ENCODE assay signal across 23 cellular contexts in the genomic region with DNA sequence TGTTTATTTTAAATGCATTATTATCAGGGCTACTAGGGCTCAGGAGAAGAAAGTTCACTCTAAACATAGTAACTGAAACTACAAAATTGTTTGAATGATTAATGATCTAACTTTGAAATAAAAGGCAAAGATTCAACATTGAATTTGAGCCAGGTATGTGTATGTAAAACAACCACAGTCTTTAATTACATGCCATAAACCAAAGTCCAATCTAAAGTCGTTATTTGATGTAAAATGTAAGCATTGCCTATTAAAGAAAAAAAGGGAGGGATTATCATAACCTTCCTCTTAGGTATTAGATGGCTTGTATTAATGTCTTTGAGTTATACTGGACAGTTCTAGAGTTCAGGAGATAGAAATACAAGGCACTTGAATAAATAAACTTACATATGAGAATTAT. TPM values are rescaled to one million over a fixed set of nuclear protein-coding genes. Genes with fewer than 3 reads are reported as not detected.
A peak's percentile ranks its signal among the peaks of the same experiment; 100 is the strongest.
DNase-seq lines count a peak whose midpoint lies in the region; ATAC-seq, FAIRE-seq and TF ChIP-seq lines count a peak whose summit lies in the region.
"Had no signal": no experiment of that assay in that cellular context is flagged by ENCODE, and none has a peak within 500 bp of the region (broad histone marks: within the 10 kb centered on the region; RNA-seq: fewer than 3 reads in every experiment).

No MANE protein-coding gene starts in this region.

- POLR2A ChIA-PET in MCF 10A (lab: Yijun Ruan, JAX), result interaction anchor here (2.6 kb wide), 1 partner anchor 25 kb away, joined by 20 read pairs; the partner anchor contains the start of gene PANX1

- no peaks in the 10 kb centered on the region for H3K4me1 Mint-ChIP-seq in MCF 10A (ENCODE audit: insufficient read depth, unreplicated experiment)
- H3K4me1 Mint-ChIP-seq in mesothelial cell of epicardium, result no peaks in the 10 kb centered on the region
- H3K4me1 Mint-ChIP-seq: B cell; CD4-positive, CD25-positive, alpha-beta regulatory T cell had no signal

- TF ChIP-seq CTCF in MCF 10A (IDR thresholded peaks at IDR 0.05; ENCODE audit: unreplicated experiment) (no peak), breast epithelium (IDR thresholded peaks at IDR 0.05) (no peak), mucosa of descending colon (IDR thresholded peaks at IDR 0.05) (no peak), mesothelial cell of epicardium (IDR thresholded peaks at IDR 0.05; ENCODE audit: unreplicated experiment) (no peak)

- H3K27ac ChIP-seq in breast epithelium, result no peak overlapping the region
- H3K27ac ChIP-seq: 22Rv1, BLaER1, C4-2B had no signal

- no peaks in the 10 kb centered on the region for H3K27me3 ChIP-seq in breast epithelium
- H3K27me3 ChIP-seq: BLaER1 had no signal

- no peak for TF ChIP-seq POLR2A in breast epithelium (IDR thresholded peaks at IDR 0.05)

- DNase-seq in MCF 10A (ENCODE audit: unreplicated experiment), result no peak
- DNase-seq in breast epithelium (ENCODE audit: low spot score in 2 of 2), result no peak
- no peak for DNase-seq in mucosa of descending colon
- DNase-seq in DMS153 (lab: John Stamatoyannopoulos, UW), result no peak
- no peak for DNase-seq in mesothelial cell of epicardium (ENCODE audit: low spot score in 2 of 2, unreplicated experiment in 2 of 2)
- DNase-seq in cerebellum (ENCODE audit: low spot score), result no peak
- DNase-seq: Caco-2; CD4-positive, CD25-positive, alpha-beta regulatory T cell; CD8-positive, alpha-beta T cell; DMS79; EL; GDM1; H9; HFFc6 had no signal

- H3K9me3 Mint-ChIP-seq in MCF 10A (ENCODE audit: unreplicated experiment) (no peaks in the 10 kb centered on the region), mesothelial cell of epicardium (peaks cover 30% of the 10 kb centered on the region)
- H3K9me3 Mint-ChIP-seq: HFFc6 had no signal

- no peak overlapping the region for H3K4me3 Mint-ChIP-seq in MCF 10A (ENCODE audit: unreplicated experiment)
- no peak overlapping the region for H3K4me3 Mint-ChIP-seq in mesothelial cell of epicardium
- H3K4me3 Mint-ChIP-seq: B cell; CD4-positive, CD25-positive, alpha-beta regulatory T cell; CD8-positive, alpha-beta T cell; GM23338; H9; HFFc6 had no signal

- no peaks in the 10 kb centered on the region for H3K36me3 Mint-ChIP-seq in MCF 10A (ENCODE audit: insufficient read depth, unreplicated experiment)
- no peaks in the 10 kb centered on the region for H3K36me3 Mint-ChIP-seq in mesothelial cell of epicardium
- H3K36me3 Mint-ChIP-seq: CD8-positive, alpha-beta T cell had no signal

- FAIRE-seq in colon (lab: Jason Lieb, UNC), result peak; percentile 38
- FAIRE-seq: A204.1, GM12878, GM19239 had no signal

- intact Hi-C loops in MCF 10A (cut with micrococcal nuclease), result no loop called here
- intact Hi-C loops in breast epithelium (cut with DNase I; ENCODE audit: low total_unique reads), result no loop called here
- intact Hi-C loops in mucosa of descending colon (cut with DNase I, micrococcal nuclease), result no loop called here

- no peaks in the 10 kb centered on the region for H3K9me3 ChIP-seq in breast epithelium
- H3K9me3 ChIP-seq in mucosa of descending colon, result no peaks in the 10 kb centered on the region
- H3K9me3 ChIP-seq: BLaER1 had no signal

- peak; percentile 64 for ATAC-seq in mucosa of descending colon
- ATAC-seq: CD8-positive, alpha-beta T cell; GM12878; GM23338 had no signal

- H3K4me3 ChIP-seq in breast epithelium (no peak overlapping the region), mucosa of descending colon (no peak overlapping the region)
- H3K4me3 ChIP-seq: BLaER1, GM12878, GM23338 had no signal

- CTCF ChIA-PET in MCF 10A (lab: Yijun Ruan, JAX), result interaction anchor here (3.4 kb wide), 1 partner anchor 209 kb away, joined by 14 read pairs; no protein-coding TSS in a partner anchor

- H3K27me3 Mint-ChIP-seq in MCF 10A (ENCODE audit: insufficient read depth, unreplicated experiment) (peaks cover 6% of the 10 kb centered on the region), mesothelial cell of epicardium (ENCODE audit: low read depth) (peaks cover under 1% of the 10 kb centered on the region)

- H3K4me1 ChIP-seq in breast epithelium (no peaks in the 10 kb centered on the region), mucosa of descending colon (ENCODE audit: low read depth) (peaks cover 5% of the 10 kb centered on the region)
- H3K4me1 ChIP-seq: BLaER1, Caco-2 had no signal

- BruUV-seq in MCF 10A (replicated peaks; lab: Mats Ljungman, UMichigan), result no TSS peak

- peak overlapping the region; percentile 2 for H3K27ac Mint-ChIP-seq in MCF 10A (ENCODE audit: low read depth, unreplicated experiment)
- no peak overlapping the region for H3K27ac Mint-ChIP-seq in mesothelial cell of epicardium
- H3K27ac Mint-ChIP-seq: B cell; CD4-positive, CD25-positive, alpha-beta regulatory T cell; CD8-positive, alpha-beta T cell; GM23338; H9; HFFc6 had no signal

- H3K36me3 ChIP-seq in breast epithelium (no peaks in the 10 kb centered on the region), mucosa of descending colon (ENCODE audit: low read depth) (no peaks in the 10 kb centered on the region)
- H3K36me3 ChIP-seq: BLaER1 had no signal

RNA-seq across cellular contexts. Expression of gene PANX1, which starts 25.2 kb away (rescaled TPM):
- 26.1 and 30.1 TPM in 2 replicates for total RNA-seq in MCF 10A (2022)
- 10 to 100 TPM; 16.7 to 20.3 (median 17.7) TPM for total RNA-seq in breast epithelium
- 10 to 100 TPM in 1 of 3 donors, 1 to 10 TPM in 2; 7.5 to 19.2 (median 9.0) TPM for total RNA-seq in mucosa of descending colon
- 40.1 to 42.9 TPM (median 41.2 TPM) in 3 replicates for total RNA-seq in mesothelial cell of epicardium
- 117 TPM for total RNA-seq in cerebellum
